ENCODE assay signal across 17 cellular contexts in genomic region chr9:116145036-116145435, GRCh38. TPM values are rescaled to one million over a fixed set of nuclear protein-coding genes. Genes with fewer than 3 reads are reported as not detected.
DNase-seq lines count a peak whose midpoint lies in the region; ATAC-seq and TF ChIP-seq lines count a peak whose summit lies in the region.
"Had no signal": no experiment of that assay in that cellular context is flagged by ENCODE, and none has a peak within 500 bp of the region (broad histone marks: within the 10 kb centered on the region; RNA-seq: fewer than 3 reads in every experiment).

No MANE protein-coding gene starts in this region.

- no peak overlapping the region for H3K4me3 ChIP-seq in PC-3 (ENCODE audit: low read length)
- H3K4me3 ChIP-seq: BLaER1 treated with 17β-estradiol and CSF1 and Interleukin-3, amounts not matched to agents 10 nM and 100 nM; GM23338; K562 had no signal

- H3K9me3 ChIP-seq in PC-3 (ENCODE audit: low read length), result no peaks in the 10 kb centered on the region
- H3K9me3 ChIP-seq: BLaER1 treated with 17β-estradiol and CSF1 and Interleukin-3, amounts not matched to agents 10 nM and 100 nM had no signal

- POLR2A ChIA-PET in PC-3 (lab: Charles Lee; ENCODE audit: unreplicated experiment), result no interaction called here

- no peak overlapping the region for H2AFZ ChIP-seq in PC-3 (ENCODE audit: low read length)
- H2AFZ ChIP-seq: GM23338 had no signal

- H4K20me1 ChIP-seq in PC-3 (ENCODE audit: low read length), result no peaks in the 10 kb centered on the region
- H4K20me1 ChIP-seq: BLaER1 treated with 17β-estradiol and CSF1 and Interleukin-3, amounts not matched to agents 10 nM and 100 nM had no signal

- intact Hi-C loops in PC-3 (cut with micrococcal nuclease), result no loop called here

- no peaks in the 10 kb centered on the region for H3K79me2 ChIP-seq in PC-3 (ENCODE audit: low read length)

- peaks cover 6% of the 10 kb centered on the region for H3K4me1 Mint-ChIP-seq in progenitor cell of endocrine pancreas (ENCODE audit: low read depth)
- H3K4me1 Mint-ChIP-seq in T-helper 2 cell treated with Interferon-gamma antibody and Interleukin-4, amounts not matched to agents 5 μg/mL and 100 μg/mL, for 36 hours (ENCODE audit: low read depth), result no peaks in the 10 kb centered on the region
- H3K4me1 Mint-ChIP-seq: B cell had no signal

- peaks cover 4% of the 10 kb centered on the region for H3F3A ChIP-seq in PC-3 (ENCODE audit: low read length, unreplicated experiment)

- H3K9me2 ChIP-seq in PC-3 (replicated peaks; ENCODE audit: low read length), result no peaks in the 10 kb centered on the region

- H3K36me3 Mint-ChIP-seq in progenitor cell of endocrine pancreas (ENCODE audit: insufficient read depth), result no peaks in the 10 kb centered on the region
- H3K36me3 Mint-ChIP-seq in T-helper 2 cell treated with Interferon-gamma antibody and Interleukin-4, amounts not matched to agents 5 μg/mL and 100 μg/mL, for 36 hours (ENCODE audit: low read depth), result no peaks in the 10 kb centered on the region
- H3K36me3 Mint-ChIP-seq: CD8-positive, alpha-beta T cell had no signal

- DNase-seq in PC-3 (no peak), epithelial cell of prostate (ENCODE audit: low read depth, low spot score) (no peak), iris pigment epithelial cell (ENCODE audit: low read depth) (peak; percentile 51), T-helper 9 cell (no peak), progenitor cell of endocrine pancreas (ENCODE audit: low spot score, unreplicated experiment) (no peak)
- no peak for DNase-seq in T-helper 2 cell treated with Interferon-gamma antibody and Interleukin-4, amounts not matched to agents 5 μg/mL and 100 μg/mL, for 36 hours (ENCODE audit: low spot score)
- DNase-seq: Calu3; CD8-positive, alpha-beta T cell; DMS79 treated with DMSO at 0.1 percent for 48 hours; GF-D8; HCEC 1CT had no signal

- peaks cover 29% of the 10 kb centered on the region for H3K4me1 ChIP-seq in PC-3 (ENCODE audit: insufficient read depth, low read length)
- H3K4me1 ChIP-seq: BLaER1 treated with 17β-estradiol and CSF1 and Interleukin-3, amounts not matched to agents 10 nM and 100 nM had no signal

- H3K4me3 Mint-ChIP-seq in progenitor cell of endocrine pancreas (ENCODE audit: low read depth), result no peak overlapping the region
- no peak overlapping the region for H3K4me3 Mint-ChIP-seq in T-helper 2 cell treated with Interferon-gamma antibody and Interleukin-4, amounts not matched to agents 5 μg/mL and 100 μg/mL, for 36 hours
- H3K4me3 Mint-ChIP-seq: B cell; CD8-positive, alpha-beta T cell; GM23338 had no signal

- no peak for TF ChIP-seq CTCF in PC-3 (conservative IDR thresholded peaks at IDR 0.05; ENCODE audit: low read depth, low read length)
- TF ChIP-seq CTCF in progenitor cell of endocrine pancreas (IDR thresholded peaks at IDR 0.05; ENCODE audit: unreplicated experiment), result no peak

- H3K27me3 Mint-ChIP-seq in progenitor cell of endocrine pancreas, result peaks cover 12% of the 10 kb centered on the region
- peaks cover 3% of the 10 kb centered on the region for H3K27me3 Mint-ChIP-seq in T-helper 2 cell treated with Interferon-gamma antibody and Interleukin-4, amounts not matched to agents 5 μg/mL and 100 μg/mL, for 36 hours (ENCODE audit: low read depth)

- BruUV-seq in PC-3 (replicated peaks; lab: Mats Ljungman, UMichigan), result no TSS peak

- CTCF ChIA-PET in PC-3 (lab: Charles Lee), result no interaction called here

- no peak overlapping the region for H3K4me2 ChIP-seq in PC-3 (ENCODE audit: low read length)
- H3K4me2 ChIP-seq: BLaER1 treated with 17β-estradiol and CSF1 and Interleukin-3, amounts not matched to agents 10 nM and 100 nM; GM23338 had no signal

- no peaks in the 10 kb centered on the region for H3K9me3 Mint-ChIP-seq in progenitor cell of endocrine pancreas (ENCODE audit: low read depth)
- no peaks in the 10 kb centered on the region for H3K9me3 Mint-ChIP-seq in T-helper 2 cell treated with Interferon-gamma antibody and Interleukin-4, amounts not matched to agents 5 μg/mL and 100 μg/mL, for 36 hours
- H3K9me3 Mint-ChIP-seq: CD8-positive, alpha-beta T cell; GM23338 had no signal

- no peaks in the 10 kb centered on the region for H3K36me3 ChIP-seq in PC-3 (ENCODE audit: low read depth, low read length)
- H3K36me3 ChIP-seq: BLaER1 treated with 17β-estradiol and CSF1 and Interleukin-3, amounts not matched to agents 10 nM and 100 nM had no signal

- peak overlapping the region; percentile 49; the same call in 1 of the 2 replicates for H3K9ac ChIP-seq in PC-3 (ENCODE audit: low read length)
- H3K9ac ChIP-seq: BLaER1 treated with 17β-estradiol and CSF1 and Interleukin-3, amounts not matched to agents 10 nM and 100 nM had no signal

- no peak overlapping the region for H3K27ac Mint-ChIP-seq in progenitor cell of endocrine pancreas
- H3K27ac Mint-ChIP-seq in T-helper 2 cell treated with Interferon-gamma antibody and Interleukin-4, amounts not matched to agents 5 μg/mL and 100 μg/mL, for 36 hours, result no peak overlapping the region
- H3K27ac Mint-ChIP-seq: B cell; CD8-positive, alpha-beta T cell; GM23338 had no signal

- H3K27me3 ChIP-seq in PC-3 (ENCODE audit: low read length), result no peaks in the 10 kb centered on the region

- H3K27ac ChIP-seq in PC-3 (ENCODE audit: low read length), result peak overlapping the region; percentile 93
- H3K27ac ChIP-seq in epithelial cell of prostate, result peak overlapping the region; percentile 67
- H3K27ac ChIP-seq: BLaER1 treated with 17β-estradiol and CSF1 and Interleukin-3, amounts not matched to agents 10 nM and 100 nM; HL-60 had no signal

- ATAC-seq in PC-3 (no peak), HG03175 (IDR thresholded peaks at IDR 0.05; ENCODE audit: unreplicated experiment) (no peak)
- ATAC-seq: CD8-positive, alpha-beta T cell; GM23338; K562 had no signal

RNA-seq across cellular contexts. Expression of gene PAPPA, which starts 8.6 kb away (rescaled TPM):
- not detected in 2 replicates for total RNA-seq in PC-3 (2014; rRNA removed)
- 0.33 and 0.36 TPM in 2 replicates for total RNA-seq in progenitor cell of endocrine pancreas
- total RNA-seq: B cell; Calu3; CD8-positive, alpha-beta T cell had no signal
